ENCODE assay signal across 13 cellular contexts in the genomic region with DNA sequence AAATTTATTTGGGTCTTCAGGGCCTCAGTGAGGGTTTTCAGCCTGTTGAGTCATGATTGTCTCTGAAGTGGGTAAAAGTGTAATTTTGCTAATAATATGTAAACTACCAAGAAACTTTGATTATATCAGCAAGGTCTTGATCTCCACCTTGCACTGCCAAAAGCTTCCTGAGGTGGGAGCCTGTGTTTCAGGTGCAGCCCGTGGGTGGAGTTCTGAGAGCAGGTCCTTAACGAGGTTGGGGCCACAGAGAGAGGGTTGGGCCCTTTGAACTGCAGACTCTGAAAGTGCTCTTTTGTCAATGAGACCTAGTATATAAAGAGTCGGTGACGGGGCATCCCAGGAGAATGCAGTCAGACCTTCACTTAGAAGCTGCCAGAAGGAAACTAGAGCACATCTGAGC.
DNase-seq lines count a peak whose midpoint lies in the region; ATAC-seq, FAIRE-seq and TF ChIP-seq lines count a peak whose summit lies in the region.
"Had no signal": no experiment of that assay in that cellular context is flagged by ENCODE, and none has a peak within 500 bp of the region (broad histone marks: within the 10 kb centered on the region; RNA-seq: fewer than 3 reads in every experiment).

No MANE protein-coding gene starts in this region.

- H3K9me1 ChIP-seq in K562 (ENCODE audit: control insufficient read depth, insufficient read depth, low read length), result no peaks in the 10 kb centered on the region

- H3K27me3 ChIP-seq in H7 (ENCODE audit: control insufficient read depth, insufficient read depth, low read length) (no peaks in the 10 kb centered on the region), Karpas-422 (ENCODE audit: low read length) (no peaks in the 10 kb centered on the region), K562 (ENCODE audit: control insufficient read depth in 2 of 2, insufficient read depth in 2 of 2, low read length in 2 of 2) (no peaks in the 10 kb centered on the region), stomach (no peaks in the 10 kb centered on the region)
- H3K27me3 ChIP-seq: BE2C had no signal

- no peaks in the 10 kb centered on the region for H3K4me1 ChIP-seq in Karpas-422 (ENCODE audit: low read length)
- peaks cover 0 to 6% of the 10 kb centered on the region in 2 experiments; a peak in 2 of 5 replicates for H3K4me1 ChIP-seq in K562 (replicated peaks in 1 of 2; ENCODE audit: control insufficient read depth in 2 of 2, insufficient read depth in 2 of 2, low read length in 2 of 2)
- H3K4me1 ChIP-seq in stomach, result no peaks in the 10 kb centered on the region
- H3K4me1 ChIP-seq: A549, BE2C, HAP-1 had no signal

- H3K9me2 ChIP-seq in Karpas-422 (replicated peaks; ENCODE audit: insufficient read depth, low read length), result no peaks in the 10 kb centered on the region

- H3K9me3 ChIP-seq in Karpas-422 (ENCODE audit: low read length) (no peaks in the 10 kb centered on the region), K562 (replicated peaks; ENCODE audit: control insufficient read depth, insufficient read depth, low read depth, low read length) (no peaks in the 10 kb centered on the region), stomach (peaks cover 0 to 5% (median 0%) of the 10 kb centered on the region in 4 donors)
- H3K9me3 ChIP-seq: A549, BE2C, HAP-1 had no signal

- DNase-seq in H7, result peak; percentile 27
- DNase-seq in Karpas-422, result peak; percentile 60
- DNase-seq in K562 (ENCODE audit: extremely low read depth in 1 of 4, low spot score in 3 of 4), result no peak
- DNase-seq in cerebellar cortex (ENCODE audit: low spot score), result no peak
- no peak for DNase-seq in stomach
- DNase-seq: BE2C; CD4-positive, alpha-beta memory T cell; DMS79 had no signal

- TF ChIP-seq EP300 in K562 (IDR thresholded peaks at IDR 0.05; ENCODE audit: low read length) (no peak), stomach (IDR thresholded peaks at IDR 0.05) (no peak)

- peak; percentile 78 for ATAC-seq in K562
- no peak for ATAC-seq in GM19397 (IDR thresholded peaks at IDR 0.05; ENCODE audit: unreplicated experiment)
- ATAC-seq: A549 had no signal

- H3K9ac ChIP-seq in Karpas-422 (ENCODE audit: low read length), result no peak overlapping the region
- no peak overlapping the region for H3K9ac ChIP-seq in K562 (ENCODE audit: insufficient read depth in 1 of 2, low read depth in 2 of 2, low read length in 2 of 2)

- no peak overlapping the region for H3K27ac ChIP-seq in Karpas-422 (ENCODE audit: low read length)
- no peak overlapping the region for H3K27ac ChIP-seq in K562 (ENCODE audit: extremely low read depth, low read depth, low read length)
- no peak overlapping the region for H3K27ac ChIP-seq in stomach
- H3K27ac ChIP-seq: A549, C4-2B had no signal

- H3K4me3 ChIP-seq in H7 (ENCODE audit: insufficient read depth, low read depth, low read length), result no peak overlapping the region
- H3K4me3 ChIP-seq in Karpas-422 (ENCODE audit: low read length), result no peak overlapping the region
- no peak overlapping the region for H3K4me3 ChIP-seq in K562
- H3K4me3 ChIP-seq in stomach, result no peak overlapping the region
- H3K4me3 ChIP-seq: A549, HAP-1 had no signal

- in situ Hi-C loops in K562 (cut with MboI), result no loop called here

- H2AFZ ChIP-seq in Karpas-422 (ENCODE audit: low read length), result no peak overlapping the region
- H2AFZ ChIP-seq in K562 (ENCODE audit: low read depth, low read length), result no peak overlapping the region

- CTCF ChIA-PET in K562 (lab: Yijun Ruan, JAX; ENCODE audit: low intra/inter-chr PET ratio), result interaction anchor here (0.6 kb wide), 1 partner anchor 106 kb away, joined by 3 read pairs; no protein-coding TSS in a partner anchor

- TF ChIP-seq POLR2A in K562 (conservative IDR thresholded peaks at IDR 0.05), result no peak
- TF ChIP-seq POLR2A in stomach (IDR thresholded peaks at IDR 0.05), result no peak

- intact Hi-C loops in K562 (cut with micrococcal nuclease) (no loop called here), stomach (cut with DNase I; ENCODE audit: low total_unique reads) (no loop called here)

- no TSS peak for BruUV-seq in K562 (replicated peaks; lab: Mats Ljungman, UMichigan)

- no peak overlapping the region for H3K4me2 ChIP-seq in Karpas-422 (ENCODE audit: low read depth, low read length, poor library complexity, severe bottlenecking)
- no peak overlapping the region for H3K4me2 ChIP-seq in K562 (ENCODE audit: insufficient read depth, low read length)
- H3K4me2 ChIP-seq: A549 had no signal

- H3K36me3 ChIP-seq in H7 (replicated peaks; ENCODE audit: control insufficient read depth, insufficient read depth, low read length) (no peaks in the 10 kb centered on the region), Karpas-422 (ENCODE audit: insufficient read depth, low read length) (no peaks in the 10 kb centered on the region), K562 (ENCODE audit: control insufficient read depth, insufficient read depth, low read length) (no peaks in the 10 kb centered on the region), stomach (no peaks in the 10 kb centered on the region)
- H3K36me3 ChIP-seq: BE2C, HAP-1 had no signal

- POLR2A ChIA-PET in K562 (lab: Yijun Ruan, JAX), result interaction anchor here (0.6 to 1.4 kb wide), 2 partner anchors 10 to 95 kb away, joined by 3 read pairs; no protein-coding TSS in a partner anchor

- H4K20me1 ChIP-seq in Karpas-422 (ENCODE audit: insufficient read depth, low read depth, low read length) (no peaks in the 10 kb centered on the region), K562 (replicated peaks; ENCODE audit: control insufficient read depth, insufficient read depth, low read length) (no peaks in the 10 kb centered on the region)

- no peak for FAIRE-seq in K562 (lab: Jason Lieb, UNC)
- FAIRE-seq: A549, G401.6 had no signal

- no peaks in the 10 kb centered on the region for H3K79me2 ChIP-seq in Karpas-422 (ENCODE audit: low read length)
- no peaks in the 10 kb centered on the region for H3K79me2 ChIP-seq in K562 (ENCODE audit: control insufficient read depth, insufficient read depth, low read length)

- TF ChIP-seq RAD21 in K562 (CRISPR knock-in tag; conservative IDR thresholded peaks at IDR 0.05 in 1 of 2, IDR thresholded peaks at IDR 0.05 in 1 of 2), result no peak

- WGBS in K562 (ENCODE audit: insufficient coverage, low coverage, missing lambda C conversion rate), result 7% methylated on average over 4 of the region's 4 CpGs
- 10 to 62% (median 29%) methylated on average over 3 to 4 of the region's 4 CpGs for WGBS in stomach, 5 donors

- 0 out of 6 replicates have a peak, but pooled peaks of 2 of the 3 experiments have one; percentile 7 to 15 for TF ChIP-seq CTCF in K562 (IDR thresholded peaks at IDR 0.05 in 2 of 3, conservative IDR thresholded peaks at IDR 0.05 in 1 of 3; ENCODE audit: insufficient read depth in 2 of 3, low read depth in 1 of 3, low read length in 3 of 3)
- TF ChIP-seq CTCF in stomach (IDR thresholded peaks at IDR 0.05), result no peak

TF ChIP-seq in K562, 482 proteins besides CTCF, POLR2A, EP300 and RAD21 (continues in another document):
- no peak for TF ChIP-seq ZNF407 (IDR thresholded peaks at IDR 0.05; ENCODE audit: low read depth)
- no peak for TF ChIP-seq L3MBTL2 (IDR thresholded peaks at IDR 0.05)

Comparison
In these comparisons a context has a peak if more than half of its experiments do, and no peak if none do; other contexts are left out.
1. DNase-seq: peak in H7 (single experiment) and Karpas-422 (single experiment); none in K562 (0 of 4), cerebellar cortex (single experiment) and stomach (single experiment).
2. CTCF ChIP-seq: peak in K562 (2 of 3); none in stomach (0 of 7).